In genomic region chr2:82172483-82172882, GRCh38 we compare ENCODE assay signal across 9 cellular contexts.
"Had no signal": no experiment of that assay in that cellular context is flagged by ENCODE, and none has a peak within 500 bp of the region (broad histone marks: within the 10 kb centered on the region; RNA-seq: fewer than 3 reads in every experiment).

No MANE protein-coding gene starts in this region.

- ATAC-seq: GM23338, HCT116 had no signal

- H2AFZ ChIP-seq: GM23248, GM23338 had no signal

- H3K36me3 ChIP-seq: HAP-1 had no signal

- H3K27ac ChIP-seq: GM23248 had no signal

- H3K4me3 ChIP-seq: GM23248, GM23338, HAP-1 had no signal

- H3K9me3 ChIP-seq: HAP-1 had no signal

- DNase-seq: GM23248, GOT3, H7, H9, HCEC 1CT, HFFc6 had no signal

- H3K4me2 ChIP-seq: GM23338 had no signal

- H3K9ac ChIP-seq: GM23248 had no signal
